ENCODE assay signal across 1 cellular context in the genomic region with DNA sequence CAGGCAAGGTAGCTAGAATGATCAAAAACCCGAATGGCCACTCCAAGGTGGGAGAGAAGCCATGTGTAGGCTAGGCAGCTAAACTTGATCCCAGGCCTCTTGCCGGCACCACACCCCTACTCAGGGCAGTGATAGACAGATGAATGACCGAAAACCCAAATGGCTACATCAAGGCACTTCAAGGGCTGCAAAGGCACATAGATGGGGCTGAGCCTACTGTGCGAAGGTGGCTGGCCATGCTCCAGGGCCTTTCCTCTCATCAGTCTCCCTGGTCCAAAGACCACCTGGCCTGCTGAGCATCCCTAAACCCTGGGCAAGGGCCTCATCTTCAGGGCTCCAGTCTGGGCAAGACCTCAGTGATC.
A peak's percentile ranks its signal among the peaks of the same experiment; 100 is the strongest.
TF ChIP-seq lines count a peak whose summit lies in the region.

No MANE protein-coding gene starts in this region.

TF ChIP-seq in GM12878, 131 proteins besides CTCF, POLR2A, EP300 and RAD21:
- TF ChIP-seq, protein P1, sequence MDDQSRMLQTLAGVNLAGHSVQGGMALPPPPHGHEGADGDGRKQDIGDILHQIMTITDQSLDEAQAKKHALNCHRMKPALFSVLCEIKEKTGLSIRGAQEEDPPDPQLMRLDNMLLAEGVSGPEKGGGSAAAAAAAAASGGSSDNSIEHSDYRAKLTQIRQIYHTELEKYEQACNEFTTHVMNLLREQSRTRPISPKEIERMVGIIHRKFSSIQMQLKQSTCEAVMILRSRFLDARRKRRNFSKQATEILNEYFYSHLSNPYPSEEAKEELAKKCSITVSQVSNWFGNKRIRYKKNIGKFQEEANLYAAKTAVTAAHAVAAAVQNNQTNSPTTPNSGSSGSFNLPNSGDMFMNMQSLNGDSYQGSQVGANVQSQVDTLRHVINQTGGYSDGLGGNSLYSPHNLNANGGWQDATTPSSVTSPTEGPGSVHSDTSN (IDR thresholded peaks at IDR 0.05; ENCODE audit: insufficient replicate concordance, low read depth, low read length), result peak; percentile 11
- TF ChIP-seq BCL11A (IDR thresholded peaks at IDR 0.05; ENCODE audit: low read depth, low read length), result no peak
